Comparison of ENCODE assay signal across 9 cellular contexts in the genomic region with DNA sequence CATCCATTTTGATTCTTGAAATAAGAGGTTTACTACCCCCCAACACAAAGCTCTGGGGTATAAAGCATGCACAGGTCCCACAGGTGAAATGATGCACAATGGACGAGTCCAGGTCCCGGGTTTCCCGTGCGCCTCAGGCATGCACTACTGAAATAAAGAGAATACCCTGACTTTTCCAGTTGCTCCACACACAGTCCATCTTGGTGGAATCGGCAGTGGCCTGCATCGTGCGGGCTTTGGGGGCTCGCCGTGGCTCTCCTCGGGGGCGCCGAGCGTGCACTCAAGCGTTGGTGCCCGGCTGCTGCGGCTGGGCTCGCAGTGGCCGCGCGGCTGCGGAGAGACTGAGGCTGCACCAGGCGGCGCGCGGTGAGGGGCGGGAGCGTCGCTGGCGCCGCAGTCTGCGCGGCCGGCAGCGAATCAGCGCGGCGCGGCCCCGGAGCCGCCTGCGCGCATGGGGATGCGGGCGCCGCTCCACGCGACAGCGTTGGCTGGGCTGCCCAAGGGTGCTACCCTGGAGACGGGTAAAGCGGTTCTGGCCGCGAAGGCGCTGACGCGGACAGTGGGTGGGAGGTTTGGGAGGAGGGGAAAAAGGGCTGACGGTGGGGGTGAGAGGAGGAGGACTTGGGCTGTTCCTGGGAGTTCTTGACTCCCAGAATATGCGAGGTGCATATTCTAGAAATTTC. TPM values are rescaled to one million over a fixed set of nuclear protein-coding genes. Genes with fewer than 3 reads are reported as not detected.
DNase-seq lines count a peak whose midpoint lies in the region; ATAC-seq and TF ChIP-seq lines count a peak whose summit lies in the region.
"Had no signal": no experiment of that assay in that cellular context is flagged by ENCODE, and none has a peak within 500 bp of the region (broad histone marks: within the 10 kb centered on the region; RNA-seq: fewer than 3 reads in every experiment).

No MANE protein-coding gene starts in this region.

- no peak overlapping the region for H3K27ac Mint-ChIP-seq in activated naive CD8-positive, alpha-beta T cell treated with anti-CD3 and anti-CD28 coated beads, Interleukin-2, amount 10 ng/mL, durations not matched to agents 7 days and 5 days

- peaks cover 45% of the 10 kb centered on the region for H3K27me3 Mint-ChIP-seq in activated naive CD8-positive, alpha-beta T cell treated with anti-CD3 and anti-CD28 coated beads, Interleukin-2, amount 10 ng/mL, durations not matched to agents 7 days and 5 days

- peak overlapping the region; percentile 80 for H3K4me3 ChIP-seq in thoracic aorta

- POLR2A ChIA-PET in activated naive CD8-positive, alpha-beta T cell treated with anti-CD3 and anti-CD28 coated beads, Interleukin-2, amount 10 ng/mL, durations not matched to agents 7 days and 5 days (lab: Charles Lee): no interaction called here

- DNase-seq in stimulated activated CD4-positive, alpha-beta T cell treated with anti-CD3 and anti-CD28 coated beads, Interleukin-15, amount 100 ng/mL, for 24 hours: peak; percentile 17
- no peak for DNase-seq in stimulated activated CD4-positive, alpha-beta T cell treated with anti-CD3 and anti-CD28 coated beads, Interleukin-4, amount 100 ng/mL, for 24 hours
- DNase-seq in activated naive CD8-positive, alpha-beta T cell treated with anti-CD3 and anti-CD28 coated beads, Interleukin-2, amount 10 ng/mL, durations not matched to agents 7 days and 5 days: peak; percentile 32
- DNase-seq in iris pigment epithelial cell (ENCODE audit: low read depth) (peak; percentile 36), thoracic aorta (ENCODE audit: low spot score) (peak; percentile 41), SW480 (ENCODE audit: low spot score) (no peak), glomerular visceral epithelial cell (ENCODE audit: extremely low spot score) (no peak), CD1c-positive myeloid dendritic cell (ENCODE audit: extremely low spot score) (no peak)

- H3K36me3 ChIP-seq in thoracic aorta: no peaks in the 10 kb centered on the region

- no peaks in the 10 kb centered on the region for H3K9me3 Mint-ChIP-seq in activated naive CD8-positive, alpha-beta T cell treated with anti-CD3 and anti-CD28 coated beads, Interleukin-2, amount 10 ng/mL, durations not matched to agents 7 days and 5 days

- H3K4me1 ChIP-seq in thoracic aorta (ENCODE audit: control insufficient read depth in 1 of 2, low read depth in 2 of 2): peaks cover 3 to 28% of the 10 kb centered on the region in 2 donors

- H3K27me3 ChIP-seq in thoracic aorta (replicated peaks; ENCODE audit: insufficient read depth): no peaks in the 10 kb centered on the region

- ATAC-seq in activated naive CD8-positive, alpha-beta T cell treated with anti-CD3 and anti-CD28 coated beads, Interleukin-2, amount 10 ng/mL, durations not matched to agents 7 days and 5 days (ENCODE audit: low read depth): peak; percentile 65
- peak; percentile 24 for ATAC-seq in thoracic aorta (ENCODE audit: insufficient number of reproducible peaks, low FRiP score, low read depth)

- no peaks in the 10 kb centered on the region for H3K4me1 Mint-ChIP-seq in activated naive CD8-positive, alpha-beta T cell treated with anti-CD3 and anti-CD28 coated beads, Interleukin-2, amount 10 ng/mL, durations not matched to agents 7 days and 5 days

- H3K27ac ChIP-seq in thoracic aorta: peak overlapping the region; percentile 41 to 48

- no peak for TF ChIP-seq CTCF in thoracic aorta (IDR thresholded peaks at IDR 0.05)

- no peaks in the 10 kb centered on the region for H3K9me3 ChIP-seq in thoracic aorta

- H3K36me3 Mint-ChIP-seq in activated naive CD8-positive, alpha-beta T cell treated with anti-CD3 and anti-CD28 coated beads, Interleukin-2, amount 10 ng/mL, durations not matched to agents 7 days and 5 days: no peaks in the 10 kb centered on the region

- peak overlapping the region; percentile 42 for H3K4me3 Mint-ChIP-seq in activated naive CD8-positive, alpha-beta T cell treated with anti-CD3 and anti-CD28 coated beads, Interleukin-2, amount 10 ng/mL, durations not matched to agents 7 days and 5 days

RNA-seq across cellular contexts. Expression of a gene that starts 53.8 kb away (rescaled TPM):
- total RNA-seq in activated naive CD8-positive, alpha-beta T cell treated with anti-CD3 and anti-CD28 coated beads, Interleukin-2, amount 10 ng/mL, durations not matched to agents 7 days and 5 days: not detected
- under 1 TPM in 1 of 2 donors, not detected in 1; 0.78 TPM for total RNA-seq in thoracic aorta
- total RNA-seq: pulmonary artery endothelial cell had no signal

Comparison
In these comparisons a context has a peak if more than half of its experiments do, and no peak if none do; other contexts are left out.
1. DNase-seq: peak in stimulated activated CD4-positive, alpha-beta T cell treated with anti-CD3 and anti-CD28 coated beads, Interleukin-15, amount 100 ng/mL, for 24 hours (single experiment), activated naive CD8-positive, alpha-beta T cell treated with anti-CD3 and anti-CD28 coated beads, Interleukin-2, amount 10 ng/mL, durations not matched to agents 7 days and 5 days (single experiment), iris pigment epithelial cell (single experiment) and thoracic aorta (single experiment); none in stimulated activated CD4-positive, alpha-beta T cell treated with anti-CD3 and anti-CD28 coated beads, Interleukin-4, amount 100 ng/mL, for 24 hours (single experiment), SW480 (single experiment), glomerular visceral epithelial cell (single experiment) and CD1c-positive myeloid dendritic cell (single experiment).